8 cellular contexts compared by ENCODE assay signal in the genomic region with DNA sequence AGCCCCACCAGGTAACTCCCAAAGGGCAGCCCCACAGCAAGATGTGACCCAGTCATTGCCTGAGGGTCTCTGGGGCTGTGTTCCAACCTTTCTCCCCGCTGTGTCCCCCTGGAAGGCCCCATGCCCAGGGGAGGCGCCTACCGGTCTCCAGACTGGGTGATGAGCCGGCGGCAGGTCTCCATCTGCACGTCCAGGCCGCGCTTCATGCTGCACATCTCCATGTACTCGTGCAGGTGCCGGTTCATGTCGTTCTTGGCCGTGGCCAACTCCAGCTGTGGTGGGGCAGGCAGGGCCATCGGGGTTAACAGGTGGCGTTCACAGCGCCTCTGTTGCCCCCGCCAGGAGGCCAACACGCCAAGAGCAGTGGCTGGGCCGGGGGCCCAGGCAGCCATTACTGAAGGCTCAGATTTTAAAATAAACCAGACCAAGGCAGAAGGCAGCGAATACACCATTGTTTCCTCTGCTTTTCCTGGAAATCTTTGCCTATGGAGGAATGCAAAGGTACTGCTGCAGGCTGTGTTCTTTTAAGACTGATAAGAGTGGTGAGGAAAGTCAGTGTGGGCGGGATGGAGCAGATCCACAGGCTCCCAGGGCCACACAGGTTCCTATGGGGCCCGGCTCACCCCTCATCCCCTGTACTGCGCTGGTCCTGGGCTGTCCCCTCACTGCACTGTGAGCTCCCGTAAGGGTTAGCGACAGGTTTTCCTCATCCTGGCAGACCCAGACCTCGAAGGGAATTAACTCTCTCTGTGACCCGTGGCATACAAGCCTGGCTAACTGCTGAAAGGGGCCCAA. TPM values are rescaled to one million over a fixed set of nuclear protein-coding genes. Genes with fewer than 3 reads are reported as not detected.
DNase-seq lines count a peak whose midpoint lies in the region; ATAC-seq and TF ChIP-seq lines count a peak whose summit lies in the region.

No MANE protein-coding gene starts in this region.

- no peak overlapping the region for H2BK5ac ChIP-seq in mesenchymal stem cell (ENCODE audit: low read depth, low read length, poor library complexity, severe bottlenecking)

- no peaks in the 10 kb centered on the region for H3K9me3 ChIP-seq in adrenal gland (replicated peaks in 1 of 3)
- no peaks in the 10 kb centered on the region for H3K9me3 ChIP-seq in mesenchymal stem cell (ENCODE audit: control insufficient read depth, low read length)
- no peaks in the 10 kb centered on the region for H3K9me3 ChIP-seq in thoracic aorta

- H4K91ac ChIP-seq in mesenchymal stem cell (ENCODE audit: low read length) = peak overlapping the region; percentile 34

- H3K36me3 Mint-ChIP-seq in activated CD4-positive, alpha-beta T cell treated with anti-CD3 and anti-CD28 coated beads, Interleukin-2, amount 10 ng/mL, durations not matched to agents 24 days and 14 days (ENCODE audit: low read depth) = peaks cover 41% of the 10 kb centered on the region

- peaks cover 53% of the 10 kb centered on the region for H3K4me1 Mint-ChIP-seq in activated CD4-positive, alpha-beta T cell treated with anti-CD3 and anti-CD28 coated beads, Interleukin-2, amount 10 ng/mL, durations not matched to agents 24 days and 14 days

- H2BK12ac ChIP-seq in mesenchymal stem cell (ENCODE audit: low read length in 2 of 2) = peak overlapping the region in 1 of 2 experiments; percentile 21

- H3K27me3 ChIP-seq in adrenal gland = no peaks in the 10 kb centered on the region
- H3K27me3 ChIP-seq in mesenchymal stem cell (ENCODE audit: control insufficient read depth in 1 of 2, insufficient read depth in 1 of 2, low read length in 2 of 2) = no peaks in the 10 kb centered on the region
- no peaks in the 10 kb centered on the region for H3K27me3 ChIP-seq in thoracic aorta (replicated peaks; ENCODE audit: insufficient read depth)

- intact Hi-C loops in activated CD4-positive, alpha-beta T cell treated with anti-CD3 and anti-CD28 coated beads, Interleukin-2, amount 10 ng/mL, durations not matched to agents 24 days and 14 days (cut with micrococcal nuclease) = no loop called here
- intact Hi-C loops in adrenal gland (cut with DNase I) = loop anchor here in 1 of 2 donors (10.0 kb wide), 1 partner anchor 217 kb away; no protein-coding TSS in a partner anchor

- H3K4me1 ChIP-seq in adrenal gland (replicated peaks in 1 of 2) (peaks cover 21 to 42% of the 10 kb centered on the region in 2 donors), mesenchymal stem cell (ENCODE audit: control insufficient read depth, insufficient read depth, low read depth, low read length) (peaks cover 32% of the 10 kb centered on the region), thoracic aorta (ENCODE audit: control insufficient read depth in 1 of 2, low read depth in 2 of 2) (peaks cover 7 to 44% of the 10 kb centered on the region in 2 donors)

- H3K4ac ChIP-seq in mesenchymal stem cell (ENCODE audit: low read depth in 1 of 2, low read length in 2 of 2) = peak overlapping the region; percentile 24 to 27

- H3K27ac ChIP-seq in adrenal gland (peak overlapping the region in 4 of 5 donors; percentile 64 to 86 (median 74)), mesenchymal stem cell (ENCODE audit: low read length, poor library complexity, severe bottlenecking) (no peak overlapping the region), thoracic aorta (peak overlapping the region; percentile 67 to 97)

- no peak overlapping the region for H4K8ac ChIP-seq in mesenchymal stem cell (ENCODE audit: low read length)

- no peak for TF ChIP-seq CTCF in adrenal gland (IDR thresholded peaks at IDR 0.05)
- TF ChIP-seq CTCF in thoracic aorta (IDR thresholded peaks at IDR 0.05) = no peak

- DNase-seq in activated CD4-positive, alpha-beta T cell treated with anti-CD3 and anti-CD28 coated beads, Interleukin-2, amount 10 ng/mL, durations not matched to agents 24 days and 14 days = no peak
- DNase-seq in activated CD4-positive, alpha-beta T cell treated with anti-CD3 and anti-CD28 coated beads, Interleukin-2, amount 50 U/mL, for 48 hours = no peak
- peak in 1 of 7 donors; percentile 28 for DNase-seq in adrenal gland
- no peak for DNase-seq in mesenchymal stem cell
- no peak for DNase-seq in thoracic aorta (ENCODE audit: low spot score)
- no peak for DNase-seq in AG08396 (ENCODE audit: low spot score)

- H3K9ac ChIP-seq in mesenchymal stem cell (ENCODE audit: low read length) = peak overlapping the region; percentile 56

- H3K23ac ChIP-seq in mesenchymal stem cell (ENCODE audit: low read length in 2 of 2) = peak overlapping the region in 1 of 2 experiments; percentile 53

- no peak overlapping the region for H2AFZ ChIP-seq in mesenchymal stem cell (ENCODE audit: low read depth, low read length)

- no peak for ATAC-seq in thoracic aorta (ENCODE audit: insufficient number of reproducible peaks, low FRiP score, low read depth)
- no peak for ATAC-seq in HG02642 (IDR thresholded peaks at IDR 0.05; ENCODE audit: poor library complexity, unreplicated experiment)
- ATAC-seq in HG03354 (IDR thresholded peaks at IDR 0.05; ENCODE audit: poor library complexity, severe bottlenecking, unreplicated experiment) = no peak

- no peaks in the 10 kb centered on the region for H3K9me3 Mint-ChIP-seq in activated CD4-positive, alpha-beta T cell treated with anti-CD3 and anti-CD28 coated beads, Interleukin-2, amount 10 ng/mL, durations not matched to agents 24 days and 14 days

- H2BK15ac ChIP-seq in mesenchymal stem cell (ENCODE audit: low read depth, poor library complexity, severe bottlenecking) = no peak overlapping the region

- 83 to 89% (median 88%) methylated on average over 17 to 26 of the region's 26 CpGs for WGBS in adrenal gland, 4 donors
- WGBS in mesenchymal stem cell = 92% methylated on average over 26 of the region's 26 CpGs

- TF ChIP-seq POLR2A in adrenal gland (IDR thresholded peaks at IDR 0.05) = no peak

- no peak overlapping the region for H3K4me3 ChIP-seq in adrenal gland
- peak overlapping the region in 1 of 2 experiments; percentile 6 for H3K4me3 ChIP-seq in mesenchymal stem cell (ENCODE audit: insufficient read depth in 1 of 2, low read depth in 1 of 2, low read length in 2 of 2)
- no peak overlapping the region for H3K4me3 ChIP-seq in thoracic aorta

- no peak overlapping the region for H3K4me2 ChIP-seq in mesenchymal stem cell (ENCODE audit: low read length, poor library complexity, severe bottlenecking)

- H3K14ac ChIP-seq in mesenchymal stem cell (ENCODE audit: low read length in 2 of 2) = peak overlapping the region in 1 of 2 experiments; percentile 53

- H3K27me3 Mint-ChIP-seq in activated CD4-positive, alpha-beta T cell treated with anti-CD3 and anti-CD28 coated beads, Interleukin-2, amount 10 ng/mL, durations not matched to agents 24 days and 14 days = no peaks in the 10 kb centered on the region

- H2BK120ac ChIP-seq in mesenchymal stem cell (ENCODE audit: low read depth, low read length) = no peak overlapping the region

- peak overlapping the region; percentile 39 for H3K4me3 Mint-ChIP-seq in activated CD4-positive, alpha-beta T cell treated with anti-CD3 and anti-CD28 coated beads, Interleukin-2, amount 10 ng/mL, durations not matched to agents 24 days and 14 days

- H3K79me1 ChIP-seq in mesenchymal stem cell (replicated peaks; ENCODE audit: low read length, poor library complexity, severe bottlenecking) = peaks cover 23% of the 10 kb centered on the region

- H2AK5ac ChIP-seq in mesenchymal stem cell (ENCODE audit: low read length, severe bottlenecking) = no peak overlapping the region

- H3K27ac Mint-ChIP-seq in activated CD4-positive, alpha-beta T cell treated with anti-CD3 and anti-CD28 coated beads, Interleukin-2, amount 10 ng/mL, durations not matched to agents 24 days and 14 days = peak overlapping the region; percentile 67

- H3K36me3 ChIP-seq in adrenal gland (replicated peaks in 1 of 2) (peaks cover 0 to 43% of the 10 kb centered on the region in 2 donors), mesenchymal stem cell (ENCODE audit: control insufficient read depth in 1 of 2, insufficient read depth in 2 of 2, low read depth in 1 of 2, low read length in 2 of 2) (peaks cover 75 to 87% of the 10 kb centered on the region in 2 experiments), thoracic aorta (peaks cover 36% of the 10 kb centered on the region)

- H3K18ac ChIP-seq in mesenchymal stem cell (ENCODE audit: low read depth in 1 of 2, low read length in 2 of 2) = peak overlapping the region; percentile 6 to 54

RNA-seq across cellular contexts. Expression of a gene that starts 7.3 kb away (rescaled TPM):
- total RNA-seq in activated CD4-positive, alpha-beta T cell treated with anti-CD3 and anti-CD28 coated beads, Interleukin-2, amount 10 ng/mL, durations not matched to agents 24 days and 14 days = 4,585 and 4,599 TPM in 2 replicates
- total RNA-seq in adrenal gland (1,000 to 10,000 TPM; 1,734 to 3,209 (median 2,207) TPM), thoracic aorta (1,000 to 10,000 TPM; 1,700 to 2,744 TPM)
- polyA plus RNA-seq in adrenal gland = 1,000 to 10,000 TPM; 1,816 to 4,338 (median 3,953) TPM
- polyA plus RNA-seq in mesenchymal stem cell (2013, experiment 1 of 2) = 4,502 TPM
- 4,557 TPM for polyA plus RNA-seq in mesenchymal stem cell (2013, experiment 2 of 2)

RNA-seq across cellular contexts. Expression of a gene that starts 14.3 kb away (rescaled TPM):
- 16.0 and 16.9 TPM in 2 replicates for total RNA-seq in activated CD4-positive, alpha-beta T cell treated with anti-CD3 and anti-CD28 coated beads, Interleukin-2, amount 10 ng/mL, durations not matched to agents 24 days and 14 days
- 10 to 100 TPM; 13.5 to 36.3 (median 28.5) TPM for total RNA-seq in adrenal gland
- 10 to 100 TPM in 2 of 3 donors, 1 to 10 TPM in 1; 8.7 to 91.0 (median 79.2) TPM for polyA plus RNA-seq in adrenal gland
- 26.1 TPM for polyA plus RNA-seq in mesenchymal stem cell (2013, experiment 1 of 2)
- polyA plus RNA-seq in mesenchymal stem cell (2013, experiment 2 of 2) = 25.6 TPM
- 10 to 100 TPM; 36.2 to 68.6 TPM for total RNA-seq in thoracic aorta

RNA-seq across cellular contexts. Expression of a gene that starts 26.5 kb away (rescaled TPM):
- total RNA-seq in activated CD4-positive, alpha-beta T cell treated with anti-CD3 and anti-CD28 coated beads, Interleukin-2, amount 10 ng/mL, durations not matched to agents 24 days and 14 days = 192 and 193 TPM in 2 replicates
- total RNA-seq in adrenal gland (10 to 100 TPM in 7 of 8 donors, 1 to 10 TPM in 1; 7.7 to 34.7 (median 25.1) TPM), thoracic aorta (10 to 100 TPM; 41.2 to 83.0 TPM)
- 10 to 100 TPM; 43.2 to 95.5 (median 63.8) TPM for polyA plus RNA-seq in adrenal gland
- 20.3 TPM for polyA plus RNA-seq in mesenchymal stem cell (2013, experiment 1 of 2)
- 21.3 TPM for polyA plus RNA-seq in mesenchymal stem cell (2013, experiment 2 of 2)

RNA-seq across cellular contexts. Expression of a gene that starts 47.7 kb away (rescaled TPM):
- total RNA-seq in activated CD4-positive, alpha-beta T cell treated with anti-CD3 and anti-CD28 coated beads, Interleukin-2, amount 10 ng/mL, durations not matched to agents 24 days and 14 days = 104 and 106 TPM in 2 replicates
- total RNA-seq in adrenal gland (10 to 100 TPM; 11.5 to 33.9 (median 23.7) TPM), thoracic aorta (10 to 100 TPM; 19.9 to 26.7 TPM)
- polyA plus RNA-seq in adrenal gland = 10 to 100 TPM in 1 of 3 donors, 1 to 10 TPM in 2; 6.6 to 10.1 (median 10.0) TPM
- polyA plus RNA-seq in mesenchymal stem cell (2013, experiment 1 of 2) = 11.7 TPM
- 11.1 TPM for polyA plus RNA-seq in mesenchymal stem cell (2013, experiment 2 of 2)

RNA-seq across cellular contexts. Expression of a gene that starts 48.5 kb away (rescaled TPM):
- 277 and 280 TPM in 2 replicates for total RNA-seq in activated CD4-positive, alpha-beta T cell treated with anti-CD3 and anti-CD28 coated beads, Interleukin-2, amount 10 ng/mL, durations not matched to agents 24 days and 14 days
- total RNA-seq in adrenal gland (100 to 1,000 TPM in 5 of 8 donors, 10 to 100 TPM in 3; 64.7 to 221 (median 145) TPM), thoracic aorta (10 to 100 TPM; 40.6 to 51.7 TPM)
- 100 to 1,000 TPM in 1 of 3 donors, 10 to 100 TPM in 2; 67.2 to 161 (median 83.3) TPM for polyA plus RNA-seq in adrenal gland
- 573 TPM for polyA plus RNA-seq in mesenchymal stem cell (2013, experiment 1 of 2)
- 577 TPM for polyA plus RNA-seq in mesenchymal stem cell (2013, experiment 2 of 2)
